29 cellular contexts compared by ENCODE assay signal in genomic region chrX:128619490-128619889, GRCh38.
"Had no signal": no experiment of that assay in that cellular context is flagged by ENCODE, and none has a peak within 500 bp of the region (broad histone marks: within the 10 kb centered on the region; RNA-seq: fewer than 3 reads in every experiment).

No MANE protein-coding gene starts in this region.

- ATAC-seq: foreskin keratinocyte; gastroesophageal sphincter; heart left ventricle; left lobe of liver; mucosa of descending colon; natural killer cell treated with Interleukin-12 subunit alpha and Interleukin-12 subunit beta and Interleukin-15 and Interleukin-18, amount 100 ng/mL, for 72 hours; sciatic nerve; stimulated activated effector memory CD8-positive, alpha-beta T cell treated with anti-CD3 and anti-CD28 coated beads, Interleukin-12 subunit alpha, Interleukin-12 subunit beta, amount 100 ng/mL, for 72 hours had no signal

- H3K9me3 ChIP-seq: esophagus muscularis mucosa, gastroesophageal sphincter, heart left ventricle, mucosa of descending colon, prostate gland, right atrium auricular region, stomach, thyroid gland had no signal

- H3K9me3 Mint-ChIP-seq: memory B cell; natural killer cell treated with Interleukin-12 subunit alpha and Interleukin-12 subunit beta and Interleukin-15 and Interleukin-18, amount 100 ng/mL, for 72 hours; neural crest cell; stimulated activated effector memory CD8-positive, alpha-beta T cell treated with anti-CD3 and anti-CD28 coated beads, Interleukin-12 subunit alpha, Interleukin-12 subunit beta, amount 100 ng/mL, for 72 hours had no signal

- H3K4me1 Mint-ChIP-seq: memory B cell; mesothelial cell of epicardium; naive B cell; neural crest cell; stimulated activated effector memory CD8-positive, alpha-beta T cell treated with anti-CD3 and anti-CD28 coated beads, Interleukin-12 subunit alpha, Interleukin-12 subunit beta, amount 100 ng/mL, for 72 hours had no signal

- H3K4me3 ChIP-seq: dorsolateral prefrontal cortex, esophagus muscularis mucosa, gastroesophageal sphincter, heart left ventricle, hepatocyte, lung, mucosa of descending colon, prostate gland, right atrium auricular region, smooth muscle cell, stomach, thyroid gland had no signal

- H3K36me3 ChIP-seq: esophagus muscularis mucosa, gastroesophageal sphincter, heart left ventricle, prostate gland, right atrium auricular region, stomach, thyroid gland had no signal

- H3K27ac Mint-ChIP-seq: memory B cell; mesothelial cell of epicardium; natural killer cell treated with Interleukin-12 subunit alpha and Interleukin-12 subunit beta and Interleukin-15 and Interleukin-18, amount 100 ng/mL, for 72 hours; stimulated activated effector memory CD8-positive, alpha-beta T cell treated with anti-CD3 and anti-CD28 coated beads, Interleukin-12 subunit alpha, Interleukin-12 subunit beta, amount 100 ng/mL, for 72 hours had no signal

- H3K4me1 ChIP-seq: esophagus muscularis mucosa, foreskin keratinocyte, gastroesophageal sphincter, heart left ventricle, prostate gland, right atrium auricular region, stomach, thyroid gland had no signal

- H2AFZ ChIP-seq: hepatocyte had no signal

- H3K27me3 Mint-ChIP-seq: memory B cell, naive B cell had no signal

- H3K4me3 Mint-ChIP-seq: memory B cell; mesothelial cell of epicardium; naive B cell; natural killer cell treated with Interleukin-12 subunit alpha and Interleukin-12 subunit beta and Interleukin-15 and Interleukin-18, amount 100 ng/mL, for 72 hours; neural crest cell; stimulated activated effector memory CD8-positive, alpha-beta T cell treated with anti-CD3 and anti-CD28 coated beads, Interleukin-12 subunit alpha, Interleukin-12 subunit beta, amount 100 ng/mL, for 72 hours had no signal

- H3K27me3 ChIP-seq: esophagus muscularis mucosa, foreskin keratinocyte, gastroesophageal sphincter, heart left ventricle, hepatocyte, right atrium auricular region, stomach, thyroid gland had no signal

- H3K27ac ChIP-seq: dorsolateral prefrontal cortex, esophagus muscularis mucosa, foreskin keratinocyte, gastroesophageal sphincter, heart left ventricle, hepatocyte, prostate gland, right atrium auricular region, stomach, thyroid gland had no signal

- FAIRE-seq: endothelial cell of umbilical vein had no signal

- DNase-seq: dorsolateral prefrontal cortex; effector CD4-positive, alpha-beta T cell; foreskin keratinocyte; heart left ventricle; kidney; mucosa of descending colon; naive B cell; stimulated activated CD4-positive, alpha-beta T cell treated with anti-CD3 and anti-CD28 coated beads, Interleukin-12 subunit alpha, Interleukin-12 subunit beta, amount 100 ng/mL, for 4 hours; stimulated activated CD4-positive, alpha-beta T cell treated with anti-CD3 and anti-CD28 coated beads, Interleukin-1b, Interleukin-23, amount 100 ng/mL, for 48 hours; stimulated activated CD4-positive, alpha-beta T cell treated with anti-CD3 and anti-CD28 coated beads, Interleukin-4, amount 100 ng/mL, for 24 hours; stimulated activated naive CD4-positive, alpha-beta T cell treated with Interleukin-2 at 50 U/mL for 16 hours; stomach; thyroid gland; trophoblast cell had no signal

- H3K79me2 ChIP-seq: hepatocyte had no signal

- H3K4me2 ChIP-seq: hepatocyte, smooth muscle cell had no signal

- H3K36me3 Mint-ChIP-seq: memory B cell; mesothelial cell of epicardium; naive B cell; natural killer cell treated with Interleukin-12 subunit alpha and Interleukin-12 subunit beta and Interleukin-15 and Interleukin-18, amount 100 ng/mL, for 72 hours; stimulated activated effector memory CD8-positive, alpha-beta T cell treated with anti-CD3 and anti-CD28 coated beads, Interleukin-12 subunit alpha, Interleukin-12 subunit beta, amount 100 ng/mL, for 72 hours had no signal
